16 cellular contexts compared by ENCODE assay signal in genomic region chr1:151819951-151820623, GRCh38. TPM values are rescaled to one million over a fixed set of nuclear protein-coding genes. Genes with fewer than 3 reads are reported as not detected.
DNase-seq lines count a peak whose midpoint lies in the region; ATAC-seq lines count a peak whose summit lies in the region.
"Had no signal": no experiment of that assay in that cellular context is flagged by ENCODE, and none has a peak within 500 bp of the region (broad histone marks: within the 10 kb centered on the region; RNA-seq: fewer than 3 reads in every experiment).

No MANE protein-coding gene starts in this region.

- H3K4me1 ChIP-seq in BLaER1 treated with 17β-estradiol and CSF1 and Interleukin-3, amounts not matched to agents 10 nM and 100 nM = peaks cover 58 to 99% (median 93%) of the 10 kb centered on the region in 10 experiments
- H3K4me1 ChIP-seq in CD8-positive, alpha-beta memory T cell (ENCODE audit: insufficient read depth, low read length) = peaks cover 50% of the 10 kb centered on the region

- no peaks in the 10 kb centered on the region for H3K9me3 Mint-ChIP-seq in CD8-positive, alpha-beta memory T cell
- H3K9me3 Mint-ChIP-seq: naive thymus-derived CD8-positive, alpha-beta T cell had no signal

- H3K27ac Mint-ChIP-seq in CD8-positive, alpha-beta memory T cell = peak overlapping the region in 7 of 8 donors; percentile 86 to 98 (median 91)
- H3K27ac Mint-ChIP-seq in T-helper 17 cell = peak overlapping the region; percentile 98

- H3K27ac ChIP-seq in BLaER1 treated with 17β-estradiol and CSF1 and Interleukin-3, amounts not matched to agents 10 nM and 100 nM = peak overlapping the region in 2 of 11 experiments; percentile 9 to 29; a peak in 1 of 22 replicates
- H3K27ac ChIP-seq in CD8-positive, alpha-beta memory T cell (ENCODE audit: low read depth, low read length) = no peak overlapping the region

- H3K9ac ChIP-seq in BLaER1 treated with 17β-estradiol and CSF1 and Interleukin-3, amounts not matched to agents 10 nM and 100 nM = peak overlapping the region in 1 of 11 experiments; percentile 23; a peak in 1 of 22 replicates

- POLR2A ChIA-PET in CD8-positive, alpha-beta memory T cell (lab: Charles Lee) = interaction anchor here (0.8 to 1.1 kb wide), 2 partner anchors 10 to 57 kb away, joined by 3 read pairs; partner anchors contain the start of gene MRPL9

- no peak for ATAC-seq in T-helper 17 cell
- ATAC-seq in HG03039 (IDR thresholded peaks at IDR 0.05; ENCODE audit: unreplicated experiment) = no peak
- no peak for ATAC-seq in HG03139 (IDR thresholded peaks at IDR 0.05; ENCODE audit: unreplicated experiment)
- ATAC-seq: K562, sciatic nerve had no signal

- H3K4me3 ChIP-seq in BLaER1 treated with 17β-estradiol and CSF1 and Interleukin-3, amounts not matched to agents 10 nM and 100 nM = no peak overlapping the region
- no peak overlapping the region for H3K4me3 ChIP-seq in CD8-positive, alpha-beta memory T cell (ENCODE audit: low read length)
- H3K4me3 ChIP-seq: K562 had no signal

- H3K27me3 Mint-ChIP-seq in CD8-positive, alpha-beta memory T cell = no peaks in the 10 kb centered on the region
- no peaks in the 10 kb centered on the region for H3K27me3 Mint-ChIP-seq in T-helper 17 cell
- H3K27me3 Mint-ChIP-seq: naive thymus-derived CD8-positive, alpha-beta T cell had no signal

- H3K4me2 ChIP-seq in BLaER1 treated with 17β-estradiol and CSF1 and Interleukin-3, amounts not matched to agents 10 nM and 100 nM = peak overlapping the region; percentile 37 to 96 (median 85)

- H3K4me3 Mint-ChIP-seq in CD8-positive, alpha-beta memory T cell = peak overlapping the region in 6 of 7 donors; percentile 71 to 97 (median 86)
- peak overlapping the region; percentile 97 for H3K4me3 Mint-ChIP-seq in T-helper 17 cell
- H3K4me3 Mint-ChIP-seq: naive thymus-derived CD8-positive, alpha-beta T cell had no signal

- peaks cover 65 to 73% (median 70%) of the 10 kb centered on the region in 3 donors for H3K4me1 Mint-ChIP-seq in CD8-positive, alpha-beta memory T cell
- H3K4me1 Mint-ChIP-seq in T-helper 17 cell = peaks cover 88% of the 10 kb centered on the region

- no peaks in the 10 kb centered on the region for H3K27me3 ChIP-seq in BLaER1 treated with 17β-estradiol and CSF1 and Interleukin-3, amounts not matched to agents 10 nM and 100 nM
- H3K27me3 ChIP-seq in CD8-positive, alpha-beta memory T cell (ENCODE audit: insufficient read depth, low read length, poor library complexity, severe bottlenecking) = no peaks in the 10 kb centered on the region

- H3K9me3 ChIP-seq in BLaER1 treated with 17β-estradiol and CSF1 and Interleukin-3, amounts not matched to agents 10 nM and 100 nM (replicated peaks in 1 of 11) = no peaks in the 10 kb centered on the region
- H3K9me3 ChIP-seq in CD8-positive, alpha-beta memory T cell (ENCODE audit: low read length) = no peaks in the 10 kb centered on the region
- no peaks in the 10 kb centered on the region for H3K9me3 ChIP-seq in T-helper 17 cell (ENCODE audit: control insufficient read depth, low read length, poor library complexity, severe bottlenecking)

- no peaks in the 10 kb centered on the region for H3K36me3 ChIP-seq in BLaER1 treated with 17β-estradiol and CSF1 and Interleukin-3, amounts not matched to agents 10 nM and 100 nM
- no peaks in the 10 kb centered on the region for H3K36me3 ChIP-seq in CD8-positive, alpha-beta memory T cell (ENCODE audit: insufficient read depth, low read length)

- H3K36me3 Mint-ChIP-seq in CD8-positive, alpha-beta memory T cell = peaks cover 0 to 11% (median 4%) of the 10 kb centered on the region in 3 donors
- H3K36me3 Mint-ChIP-seq in T-helper 17 cell (ENCODE audit: low read depth) = peaks cover 10% of the 10 kb centered on the region
- H3K36me3 Mint-ChIP-seq: naive thymus-derived CD8-positive, alpha-beta T cell had no signal

- DNase-seq in CD8-positive, alpha-beta memory T cell = no peak
- DNase-seq in T-helper 17 cell = no peak
- peak; percentile 50 for DNase-seq in kidney tubule cell (ENCODE audit: low spot score)
- no peak for DNase-seq in mesenteric fat pad (ENCODE audit: low spot score)
- no peak for DNase-seq in retina
- DNase-seq: GF-D8; NCI-H1930; Right ventricle myocardium superior; stimulated activated naive CD4-positive, alpha-beta T cell treated with Interleukin-2 at 50 U/mL for 16 hours; T-helper 9 cell had no signal

- CTCF ChIA-PET in CD8-positive, alpha-beta memory T cell (lab: Charles Lee) = interaction anchor here (2.4 kb wide), 1 partner anchor 16 kb away, joined by 12 read pairs; no protein-coding TSS in a partner anchor

- peaks cover 0 to 7% (median 0%) of the 10 kb centered on the region in 11 experiments; a peak in 1 of 22 replicates for H4K20me1 ChIP-seq in BLaER1 treated with 17β-estradiol and CSF1 and Interleukin-3, amounts not matched to agents 10 nM and 100 nM

RNA-seq across cellular contexts. Expression of gene RORC, which starts 11.5 kb away (rescaled TPM):
- 1 to 10 TPM; 1.3 to 1.5 TPM for total RNA-seq in CD8-positive, alpha-beta memory T cell
- 46.4 TPM for polyA plus RNA-seq in CD8-positive, alpha-beta memory T cell
- total RNA-seq in T-helper 17 cell (10 to 100 TPM; 38.4 to 42.5 TPM), mesenteric fat pad (0.10 TPM)
- total RNA-seq: K562; naive thymus-derived CD8-positive, alpha-beta T cell had no signal
- polyA plus RNA-seq: K562 had no signal

RNA-seq across cellular contexts. Expression of gene LINGO4, which starts 14.9 kb away (rescaled TPM):
- under 1 TPM in 1 of 2 experiments, not detected in 1; 0.09 TPM for total RNA-seq in CD8-positive, alpha-beta memory T cell
- 0.28 TPM for polyA plus RNA-seq in CD8-positive, alpha-beta memory T cell
- total RNA-seq in T-helper 17 cell (1 to 10 TPM in 1 of 2 donors, under 1 TPM in 1; 0.77 to 1.6 TPM), mesenteric fat pad (not detected)
- total RNA-seq: K562; naive thymus-derived CD8-positive, alpha-beta T cell; sciatic nerve had no signal
- polyA plus RNA-seq: K562; naive thymus-derived CD8-positive, alpha-beta T cell had no signal

RNA-seq across cellular contexts. Expression of gene C2CD4D, which starts 19.5 kb away (rescaled TPM):
- total RNA-seq in CD8-positive, alpha-beta memory T cell = 1 to 10 TPM; 1.9 to 2.0 TPM
- polyA plus RNA-seq in CD8-positive, alpha-beta memory T cell = 3.7 TPM
- total RNA-seq in T-helper 17 cell (1 to 10 TPM; 1.9 to 2.3 TPM), mesenteric fat pad (not detected)
- total RNA-seq: K562, Right ventricle myocardium superior had no signal
- polyA plus RNA-seq: K562 had no signal

RNA-seq across cellular contexts. Expression of gene TDRKH, which starts 29.8 kb away (rescaled TPM):
- total RNA-seq in CD8-positive, alpha-beta memory T cell = 10 to 100 TPM; 16.4 to 17.4 TPM
- polyA plus RNA-seq in CD8-positive, alpha-beta memory T cell = 20.5 TPM
- 10 to 100 TPM; 11.3 to 17.7 TPM for total RNA-seq in T-helper 17 cell
- 4.9 TPM for total RNA-seq in mesenteric fat pad

RNA-seq across cellular contexts. Expression of gene THEM5, which starts 33.4 kb away (rescaled TPM):
- total RNA-seq in CD8-positive, alpha-beta memory T cell = not detected
- polyA plus RNA-seq in CD8-positive, alpha-beta memory T cell = 0.38 TPM
- total RNA-seq in T-helper 17 cell = under 1 TPM in 1 of 2 donors, not detected in 1; 0.89 TPM
- total RNA-seq in mesenteric fat pad = not detected
- total RNA-seq: K562; naive thymus-derived CD8-positive, alpha-beta T cell; Right ventricle myocardium superior; sciatic nerve had no signal
- polyA plus RNA-seq: K562; naive thymus-derived CD8-positive, alpha-beta T cell had no signal

Comparison
In these comparisons a context has a peak if more than half of its experiments do, and no peak if none do; other contexts are left out.
1. RNA of gene RORC, which starts 11.5 kb away (total RNA-seq): 38.4 to 42.5 TPM in T-helper 17 cell; 1.3 to 1.5 TPM in CD8-positive, alpha-beta memory T cell and 0.10 TPM in mesenteric fat pad (single experiment); every median in the first group is over 10 times any median in the second.